ENCODE assay signal across 8 cellular contexts in the genomic region with DNA sequence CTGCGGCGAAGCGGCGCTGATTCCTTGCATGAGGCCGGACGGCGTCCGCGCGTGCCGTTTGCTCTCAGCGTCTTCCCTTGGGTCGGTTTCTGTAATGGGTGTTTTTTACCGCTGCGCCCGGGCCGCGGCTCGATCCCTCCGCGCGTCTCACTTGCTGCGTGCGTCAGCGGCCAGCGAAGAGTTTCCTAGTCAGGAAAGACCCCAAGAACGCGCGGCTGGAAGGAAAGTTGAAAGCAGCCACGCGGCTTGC.
DNase-seq lines count a peak whose midpoint lies in the region; ATAC-seq and TF ChIP-seq lines count a peak whose summit lies in the region.

No MANE protein-coding gene starts in this region.

- no peaks in the 10 kb centered on the region; the same call in 1 of the 2 replicates for H3K36me3 ChIP-seq in Panc1 (ENCODE audit: control insufficient read depth, insufficient read depth, low read length)

- H3K9me3 Mint-ChIP-seq in activated naive CD8-positive, alpha-beta T cell (ENCODE audit: low read depth), result no peaks in the 10 kb centered on the region

- H3K27me3 ChIP-seq in Panc1 (ENCODE audit: control insufficient read depth, insufficient read depth, low read length) (0 out of 2 replicates have a peak, but pooled peaks cover 2% of the 10 kb centered on the region), right cardiac atrium (ENCODE audit: control insufficient read depth, insufficient read depth) (no peaks in the 10 kb centered on the region)

- no peaks in the 10 kb centered on the region; the same call in 1 of the 2 replicates for H3K4me1 ChIP-seq in Panc1 (ENCODE audit: control insufficient read depth, insufficient read depth, low read length)
- H3K4me1 ChIP-seq in right cardiac atrium (ENCODE audit: control insufficient read depth, insufficient read depth, low read length), result no peaks in the 10 kb centered on the region

- under 1% methylated on average over 31 of the region's 31 CpGs for WGBS in right cardiac atrium

- ATAC-seq in HG03064 (IDR thresholded peaks at IDR 0.05; ENCODE audit: low read depth, unreplicated experiment), result peak; percentile 20
- ATAC-seq in Panc1, result no peak
- ATAC-seq in right cardiac atrium, result no peak

- CTCF ChIA-PET in Panc1 (lab: Charles Lee), result interaction anchor here (1.4 to 1.5 kb wide), 2 partner anchors 159 to 512 kb away, joined by 3 read pairs; no protein-coding TSS in a partner anchor

- no peaks in the 10 kb centered on the region for H3K36me3 Mint-ChIP-seq in activated naive CD8-positive, alpha-beta T cell

- in situ Hi-C loops in Panc1 (cut with HindIII; ENCODE audit: low pct_unique_long_range_greater_than_20kb, low sequenced_read_pairs), result no loop called here

- H3K4me3 ChIP-seq in GM12865 (ENCODE audit: low read depth, low read length) (peak overlapping the region; percentile 89), Panc1 (ENCODE audit: low read depth in 2 of 2, low read length in 2 of 2) (peak overlapping the region; percentile 63 to 65), right cardiac atrium (ENCODE audit: low read length) (peak overlapping the region; percentile 83), skeletal muscle cell (ENCODE audit: low read depth, low read length) (peak overlapping the region; percentile 88)

- peak overlapping the region; percentile 93 for H3K4me3 Mint-ChIP-seq in activated naive CD8-positive, alpha-beta T cell

- no peaks in the 10 kb centered on the region for H3K27me3 Mint-ChIP-seq in activated naive CD8-positive, alpha-beta T cell

- peak overlapping the region; percentile 97 for H3K27ac Mint-ChIP-seq in activated naive CD8-positive, alpha-beta T cell

- H3K27ac ChIP-seq in Panc1 (ENCODE audit: low read length) (peak overlapping the region; percentile 65), right cardiac atrium (ENCODE audit: low read length) (peak overlapping the region; percentile 54)

- intact Hi-C loops in Panc1 (cut with micrococcal nuclease; ENCODE audit: unreplicated experiment) (no loop called here), right cardiac atrium (cut with DNase I) (loop anchor here in 2 of 4 donors (5.0 to 10.0 kb wide), 2 partner anchors 513 to 956 kb away; no protein-coding TSS in a partner anchor)

- no TSS peak for BruUV-seq in Panc1 (replicated peaks; lab: Mats Ljungman, UMichigan)

- POLR2A ChIA-PET in Panc1 (lab: Charles Lee), result no interaction called here

- TF ChIP-seq CTCF in GM12865 (IDR thresholded peaks at IDR 0.05; ENCODE audit: insufficient read depth, low read depth, low read length, missing control alignments) (no peak), Panc1 (IDR thresholded peaks at IDR 0.05) (no peak)

- H3K4me1 Mint-ChIP-seq in activated naive CD8-positive, alpha-beta T cell (ENCODE audit: low read depth), result peaks cover 54% of the 10 kb centered on the region

- peak; percentile 72 for DNase-seq in GM12865 (ENCODE audit: low read depth)
- no peak for DNase-seq in Panc1 (ENCODE audit: low read depth, low spot score)
- DNase-seq in right cardiac atrium, result peak; percentile 64 to 85 (median 77)
- no peak for DNase-seq in skeletal muscle cell (ENCODE audit: low read depth)
- no peak for DNase-seq in GM03348 (ENCODE audit: low spot score)
- no peak for DNase-seq in cortex of kidney (lab: John Stamatoyannopoulos, UW)

- H3K9me3 ChIP-seq in Panc1 (ENCODE audit: control insufficient read depth, insufficient read depth, low read depth, low read length) (no peaks in the 10 kb centered on the region), right cardiac atrium (ENCODE audit: control insufficient read depth, low read length) (no peaks in the 10 kb centered on the region)

Comparison
In these comparisons a context has a peak if more than half of its experiments do, and no peak if none do; other contexts are left out.
1. DNase-seq: peak in GM12865 (single experiment) and right cardiac atrium (3 of 3); none in Panc1 (single experiment), skeletal muscle cell (single experiment), GM03348 (single experiment) and cortex of kidney (single experiment).
2. Peak in every context shown above with its lines, with median percentiles within 50 percentile points of each other: H3K4me3 ChIP-seq.